8 cellular contexts compared by ENCODE assay signal in genomic region chr5:141821430-141821925, GRCh38. TPM values are rescaled to one million over a fixed set of nuclear protein-coding genes. Genes with fewer than 3 reads are reported as not detected.
DNase-seq lines count a peak whose midpoint lies in the region; ATAC-seq, FAIRE-seq and TF ChIP-seq lines count a peak whose summit lies in the region.

No MANE protein-coding gene starts in this region.

- CTCF ChIA-PET in endothelial cell of umbilical vein (lab: Charles Lee) = interaction anchor here (0.8 to 2.1 kb wide), 16 partner anchors 9 to 139 kb away, joined by 3 to 10 read pairs (median 4); partner anchors contain the start of gene PCDH1

- H3K79me1 ChIP-seq in neuronal stem cell (ENCODE audit: low read depth, low read length) = no peaks in the 10 kb centered on the region

- H3K4me3 ChIP-seq in endothelial cell of umbilical vein (replicated peaks in 1 of 3; ENCODE audit: insufficient read depth in 1 of 3, low read depth in 1 of 3, low read length in 3 of 3) (no peak overlapping the region), neuronal stem cell (ENCODE audit: low read length in 2 of 2) (no peak overlapping the region)

- no peak overlapping the region for H3K4ac ChIP-seq in neuronal stem cell (ENCODE audit: low read length)

- H3K27me3 ChIP-seq in endothelial cell of umbilical vein (ENCODE audit: control insufficient read depth in 2 of 2, insufficient read depth in 2 of 2, low read length in 2 of 2) (no peaks in the 10 kb centered on the region), neuronal stem cell (ENCODE audit: control insufficient read depth in 3 of 3, insufficient read depth in 3 of 3, low read depth in 1 of 3, low read length in 3 of 3) (no peaks in the 10 kb centered on the region)

- POLR2A ChIA-PET in endothelial cell of umbilical vein (lab: Charles Lee) = no interaction called here

- no peak overlapping the region for H3K18ac ChIP-seq in neuronal stem cell (ENCODE audit: low read length)

- H3K14ac ChIP-seq in neuronal stem cell (ENCODE audit: low read length) = no peak overlapping the region

- WGBS in neuronal stem cell (ENCODE audit: extremely low coverage in 2 of 2, insufficient read length in 2 of 2, insufficient replicate concordance in 1 of 2), 2 donors = no CpG with 5 or more reads among the region's 3 CpGs

- H2BK120ac ChIP-seq in neuronal stem cell (ENCODE audit: low read depth, low read length) = no peak overlapping the region

- peak overlapping the region; percentile 44 for H2AFZ ChIP-seq in endothelial cell of umbilical vein (ENCODE audit: low read depth, low read length)
- H2AFZ ChIP-seq in neuronal stem cell (ENCODE audit: low read length) = peak overlapping the region; percentile 60

- dilution Hi-C loops in endothelial cell of umbilical vein (cut with MboI; ENCODE audit: extremely low pct_ligation_motif_present, low sequenced_read_pairs) = no loop called here

- no peak overlapping the region for H3K23ac ChIP-seq in neuronal stem cell (ENCODE audit: low read depth, low read length, poor library complexity)

- BruUV-seq in endothelial cell of umbilical vein (replicated peaks; lab: Mats Ljungman, UMichigan) = no TSS peak

- peaks cover 22% of the 10 kb centered on the region for H3K27me3 Mint-ChIP-seq in activated T-helper 17 cell treated with anti-CD3 and anti-CD28 coated beads, Interleukin-2, amount 50 U/mL, for 72 hours

- no peaks in the 10 kb centered on the region for H3K9me3 Mint-ChIP-seq in activated T-helper 17 cell treated with anti-CD3 and anti-CD28 coated beads, Interleukin-2, amount 50 U/mL, for 72 hours

- DNase-seq in D341Med (ENCODE audit: low spot score) (peak; percentile 44), NCI-H446 (lab: John Stamatoyannopoulos, UW) (peak; percentile 90 to 95), endothelial cell of umbilical vein (ENCODE audit: low read depth, low spot score) (peak; percentile 77), neuronal stem cell (ENCODE audit: low spot score) (no peak), NCI-H187 treated with DMSO at 0.1 percent for 48 hours (lab: John Stamatoyannopoulos, UW) (no peak)

- no peaks in the 10 kb centered on the region for H3K79me2 ChIP-seq in endothelial cell of umbilical vein (ENCODE audit: control insufficient read depth, insufficient read depth, low read length)

- H3K9me1 ChIP-seq in endothelial cell of umbilical vein (replicated peaks; ENCODE audit: control insufficient read depth, extremely low read depth, insufficient read depth, low read length) = no peaks in the 10 kb centered on the region

- H3K4me1 Mint-ChIP-seq in activated T-helper 17 cell treated with anti-CD3 and anti-CD28 coated beads, Interleukin-2, amount 50 U/mL, for 72 hours = no peaks in the 10 kb centered on the region

- H2BK12ac ChIP-seq in neuronal stem cell (ENCODE audit: low read length) = no peak overlapping the region

- ATAC-seq in HG03135 (IDR thresholded peaks at IDR 0.05; ENCODE audit: unreplicated experiment) (no peak), HG02970 (IDR thresholded peaks at IDR 0.05; ENCODE audit: low FRiP score, unreplicated experiment) (no peak)
- ATAC-seq in activated T-helper 17 cell treated with anti-CD3 and anti-CD28 coated beads, Interleukin-2, amount 50 U/mL, for 72 hours (replicated peaks) = no peak

- H2BK5ac ChIP-seq in neuronal stem cell (ENCODE audit: low read length) = no peak overlapping the region

- no peak overlapping the region for H4K91ac ChIP-seq in neuronal stem cell (ENCODE audit: low read depth, low read length, poor library complexity)

- H3K9ac ChIP-seq in endothelial cell of umbilical vein (replicated peaks; ENCODE audit: extremely low read depth, insufficient read depth, low read length) (no peak overlapping the region), neuronal stem cell (ENCODE audit: low read depth, low read length, poor library complexity) (no peak overlapping the region)

- no peak overlapping the region for H3K27ac Mint-ChIP-seq in activated T-helper 17 cell treated with anti-CD3 and anti-CD28 coated beads, Interleukin-2, amount 50 U/mL, for 72 hours

- intact Hi-C loops in endothelial cell of umbilical vein (cut with micrococcal nuclease) = loop anchor here (1.0 kb wide), 1 partner anchor 27 kb away; no protein-coding TSS in a partner anchor

- H4K20me1 ChIP-seq in endothelial cell of umbilical vein (replicated peaks; ENCODE audit: control insufficient read depth, extremely low read depth, insufficient read depth, low read length) = no peaks in the 10 kb centered on the region

- H2BK15ac ChIP-seq in neuronal stem cell (ENCODE audit: low read length) = no peak overlapping the region

- no peak overlapping the region for H3K4me3 Mint-ChIP-seq in activated T-helper 17 cell treated with anti-CD3 and anti-CD28 coated beads, Interleukin-2, amount 50 U/mL, for 72 hours

- H3K27ac ChIP-seq in endothelial cell of umbilical vein (ENCODE audit: insufficient read depth, low read depth, low read length) (peak overlapping the region; percentile 35), neuronal stem cell (replicated peaks; ENCODE audit: low read length) (no peak overlapping the region)

- H3K36me3 ChIP-seq in endothelial cell of umbilical vein (ENCODE audit: control insufficient read depth in 2 of 2, extremely low read depth in 1 of 2, insufficient read depth in 2 of 2, low read length in 2 of 2) (no peaks in the 10 kb centered on the region), neuronal stem cell (replicated peaks in 1 of 2; ENCODE audit: control insufficient read depth in 2 of 2, insufficient read depth in 2 of 2, low read length in 2 of 2) (no peaks in the 10 kb centered on the region)

- FAIRE-seq in endothelial cell of umbilical vein (lab: Jason Lieb, UNC) = peak; percentile 64

- H3K9me3 ChIP-seq in endothelial cell of umbilical vein (replicated peaks; ENCODE audit: control insufficient read depth, insufficient read depth, low read length) = no peaks in the 10 kb centered on the region
- no peaks in the 10 kb centered on the region for H3K9me3 ChIP-seq in neuronal stem cell (replicated peaks in 1 of 2; ENCODE audit: control insufficient read depth in 2 of 2, insufficient read depth in 1 of 2, low read depth in 1 of 2, low read length in 2 of 2)

- H3K4me2 ChIP-seq in endothelial cell of umbilical vein (ENCODE audit: insufficient read depth, low read length) (no peak overlapping the region), neuronal stem cell (ENCODE audit: insufficient read depth, low read length, poor library complexity, severe bottlenecking) (no peak overlapping the region)

- no peak for TF ChIP-seq POLR2A in endothelial cell of umbilical vein (IDR thresholded peaks at IDR 0.05; ENCODE audit: low read depth, low read length)

- no peak overlapping the region for H4K8ac ChIP-seq in neuronal stem cell (ENCODE audit: low read depth, low read length)

- no peak overlapping the region for H2AK5ac ChIP-seq in neuronal stem cell (ENCODE audit: low read depth, low read length)

- H3K4me1 ChIP-seq in endothelial cell of umbilical vein (ENCODE audit: control insufficient read depth, extremely low read depth, insufficient read depth, low read length) = peaks cover 24% of the 10 kb centered on the region
- peaks cover 26 to 39% of the 10 kb centered on the region in 2 donors for H3K4me1 ChIP-seq in neuronal stem cell (ENCODE audit: control insufficient read depth in 2 of 2, insufficient read depth in 1 of 2, low read depth in 1 of 2, low read length in 2 of 2)

- no peaks in the 10 kb centered on the region for H3K36me3 Mint-ChIP-seq in activated T-helper 17 cell treated with anti-CD3 and anti-CD28 coated beads, Interleukin-2, amount 50 U/mL, for 72 hours (ENCODE audit: low read depth)

- TF ChIP-seq CTCF in endothelial cell of umbilical vein (IDR thresholded peaks at IDR 0.05; ENCODE audit: extremely low read depth in 1 of 2, insufficient read depth in 1 of 2, low read depth in 1 of 2, low read length in 2 of 2) = no peak

TF ChIP-seq in endothelial cell of umbilical vein, 7 proteins besides CTCF, POLR2A, EP300 and RAD21:
- TF ChIP-seq MAX (IDR thresholded peaks at IDR 0.05; ENCODE audit: insufficient read depth, insufficient read length) (no peak), FOS (IDR thresholded peaks at IDR 0.05; ENCODE audit: borderline replicate concordance, insufficient read depth, low read length) (no peak), EZH2 (IDR thresholded peaks at IDR 0.05; ENCODE audit: borderline replicate concordance, low read depth, low read length, severe bottlenecking) (no peak), JUN (IDR thresholded peaks at IDR 0.05; ENCODE audit: borderline replicate concordance, insufficient read depth, insufficient read length, low read depth) (no peak), POLR2AphosphoS5 (IDR thresholded peaks at IDR 0.05; ENCODE audit: insufficient read depth, low read depth, low read length) (no peak), MYC (IDR thresholded peaks at IDR 0.05; ENCODE audit: low read depth, low read length) (no peak), GATA2 (IDR thresholded peaks at IDR 0.05; ENCODE audit: insufficient read depth, insufficient read length, low read depth, low read length) (no peak)

RNA-seq across cellular contexts. Expression of gene PCDH1, which starts 56.7 kb away (rescaled TPM):
- total RNA-seq in endothelial cell of umbilical vein = 136 and 170 TPM in 2 replicates
- 113 and 124 TPM in 2 replicates for polyA plus RNA-seq in endothelial cell of umbilical vein
- polyA plus RNA-seq in endothelial cell of umbilical vein (2011; cell fraction: cytosol; rRNA removed) = 87.1 and 88.0 TPM in 2 replicates
- 70.9 and 75.9 TPM in 2 replicates for polyA plus RNA-seq in endothelial cell of umbilical vein (2011; cell fraction: nucleus; rRNA removed)
- polyA plus RNA-seq in endothelial cell of umbilical vein (2012) = 80.3 and 97.2 TPM in 2 replicates
- 304 and 328 TPM in 2 replicates for polyA minus RNA-seq in endothelial cell of umbilical vein
- 8.7 TPM for polyA minus RNA-seq in endothelial cell of umbilical vein (2011; cell fraction: cytosol; rRNA and poly(A)+ RNA removed)
- 59.9 and 63.2 TPM in 2 replicates for polyA minus RNA-seq in endothelial cell of umbilical vein (2011; cell fraction: nucleus; rRNA and poly(A)+ RNA removed)
- polyA plus RNA-seq in neuronal stem cell (2013, experiment 1 of 2) = 7.6 TPM
- 7.7 TPM for polyA plus RNA-seq in neuronal stem cell (2013, experiment 2 of 2)
- under 1 TPM in 1 of 2 donors, not detected in 1; 0.64 TPM for total RNA-seq in activated T-helper 17 cell treated with anti-CD3 and anti-CD28 coated beads, Interleukin-2, amount 50 U/mL, for 72 hours

Comparison
In these comparisons a context has a peak if more than half of its experiments do, and no peak if none do; other contexts are left out.
1. DNase-seq: peak in D341Med (single experiment), NCI-H446 (2 of 2) and endothelial cell of umbilical vein (single experiment); none in neuronal stem cell (single experiment) and NCI-H187 treated with DMSO at 0.1 percent for 48 hours (single experiment).
2. RNA of gene PCDH1, which starts 56.7 kb away (total RNA-seq): 136 to 170 TPM in endothelial cell of umbilical vein; 0.64 TPM in activated T-helper 17 cell treated with anti-CD3 and anti-CD28 coated beads, Interleukin-2, amount 50 U/mL, for 72 hours; every median in the first group is over 10 times any median in the second.